Comparison of ENCODE assay signal across 22 cellular contexts in genomic region chr20:64766-65322, GRCh38. TPM values are rescaled to one million over a fixed set of nuclear protein-coding genes. Genes with fewer than 3 reads are reported as not detected.
DNase-seq lines count a peak whose midpoint lies in the region; ATAC-seq, FAIRE-seq and TF ChIP-seq lines count a peak whose summit lies in the region.
"Had no signal": no experiment of that assay in that cellular context is flagged by ENCODE, and none has a peak within 500 bp of the region (broad histone marks: within the 10 kb centered on the region; RNA-seq: fewer than 3 reads in every experiment).

No MANE protein-coding gene starts in this region.

- H3K27ac ChIP-seq in HEK293 (ENCODE audit: extremely low read depth, low read depth, low read length), result no peak overlapping the region
- H3K27ac ChIP-seq in HepG2 (ENCODE audit: extremely low read length, insufficient read depth, low read length), result no peak overlapping the region
- no peak overlapping the region for H3K27ac ChIP-seq in left lung
- H3K27ac ChIP-seq: C4-2B had no signal

- H3K4me1 Mint-ChIP-seq in activated T-helper 17 cell treated with anti-CD3 and anti-CD28 coated beads, Interleukin-2, amount 50 U/mL, for 72 hours, result no peaks in the 10 kb centered on the region
- H3K4me1 Mint-ChIP-seq: H9 had no signal

- no peak overlapping the region for H3K4me2 ChIP-seq in HepG2 (ENCODE audit: low read depth, low read length)

- TF ChIP-seq CTCF in HEK293 (tag by site-specific recombination; IDR thresholded peaks at IDR 0.05) (no peak), HepG2 (CRISPR knock-in tag; IDR thresholded peaks at IDR 0.05) (no peak), left lung (IDR thresholded peaks at IDR 0.05) (no peak)

- no peak for TF ChIP-seq RAD21 in HepG2 (CRISPR knock-in tag; IDR thresholded peaks at IDR 0.05)

- H3K4me3 Mint-ChIP-seq in activated T-helper 17 cell treated with anti-CD3 and anti-CD28 coated beads, Interleukin-2, amount 50 U/mL, for 72 hours, result no peak overlapping the region
- H3K4me3 Mint-ChIP-seq: CD4-positive, alpha-beta T cell; H9 had no signal

- TF ChIP-seq EP300 in HepG2 (IDR thresholded peaks at IDR 0.05; ENCODE audit: low read depth in 2 of 2, low read length in 2 of 2) (no peak), HepG2 (CRISPR knock-in tag; IDR thresholded peaks at IDR 0.05; ENCODE audit: borderline replicate concordance) (no peak)

- DNase-seq in HepG2 (ENCODE audit: low spot score) (no peak), sciatic nerve (ENCODE audit: low spot score) (no peak), retina (no peak), left lung (no peak), NCI-H1092 treated with DMSO at 0.1 percent for 48 hours (lab: John Stamatoyannopoulos, UW) (no peak)
- DNase-seq: AML-193; Caco-2; CD4-positive, alpha-beta T cell; DMS153; DMS79; GDM1; GOT3; H9 had no signal

- in situ Hi-C loops in HepG2 (cut with HindIII; ENCODE audit: extremely low pct_ligation_motif_present, low pct_unique_long_range_greater_than_20kb), result no loop called here

- TF ChIP-seq POLR2A in HepG2 (IDR thresholded peaks at IDR 0.05; ENCODE audit: insufficient read depth in 1 of 2, low read depth in 2 of 2, low read length in 2 of 2), result no peak

- no peak overlapping the region for H3K4me3 ChIP-seq in HEK293 (ENCODE audit: low read depth, low read length)
- no peak overlapping the region for H3K4me3 ChIP-seq in HepG2 (replicated peaks in 1 of 3; ENCODE audit: insufficient read depth in 1 of 3, low read depth in 2 of 3, low read length in 3 of 3)
- no peak overlapping the region for H3K4me3 ChIP-seq in left lung

- H3K9me3 ChIP-seq in HEK293 (ENCODE audit: control insufficient read depth, insufficient read depth, low read depth, low read length) (peaks cover 8% of the 10 kb centered on the region), HepG2 (ENCODE audit: low read length) (peaks cover 68% of the 10 kb centered on the region), left lung (peaks cover 0 to 25% of the 10 kb centered on the region in 2 donors)
- H3K9me3 ChIP-seq: Caco-2 had no signal

- peaks cover 0 to 5% of the 10 kb centered on the region in 2 experiments; a peak in 1 of 5 replicates for H3K27me3 ChIP-seq in HepG2 (ENCODE audit: control insufficient read depth in 1 of 2, insufficient read depth in 2 of 2, low read length in 2 of 2)
- peaks cover 0 to 19% of the 10 kb centered on the region in 2 donors for H3K27me3 ChIP-seq in left lung

- peaks cover 12% of the 10 kb centered on the region for H3K27me3 Mint-ChIP-seq in activated T-helper 17 cell treated with anti-CD3 and anti-CD28 coated beads, Interleukin-2, amount 50 U/mL, for 72 hours

- POLR2A ChIA-PET in HEK293 (lab: Yijun Ruan, JAX) (no interaction called here), HepG2 (lab: Yijun Ruan, JAX) (no interaction called here)

- H2AFZ ChIP-seq in HepG2 (ENCODE audit: low read length), result no peak overlapping the region

- no TSS peak for BruUV-seq in HepG2 (replicated peaks; lab: Mats Ljungman, UMichigan)

- ATAC-seq in GM18907 (IDR thresholded peaks at IDR 0.05; ENCODE audit: unreplicated experiment) (peak; percentile 49), HepG2 (no peak), sciatic nerve (peak; percentile 50), left lung (no peak)
- no peak for ATAC-seq in activated T-helper 17 cell treated with anti-CD3 and anti-CD28 coated beads, Interleukin-2, amount 50 U/mL, for 72 hours (replicated peaks)

- no peaks in the 10 kb centered on the region; a peak in 1 of 3 replicates for H3K36me3 ChIP-seq in HEK293 (ENCODE audit: control insufficient read depth in 2 of 2, insufficient read depth in 1 of 2, low read length in 2 of 2)
- H3K36me3 ChIP-seq in HepG2 (replicated peaks in 1 of 2; ENCODE audit: control insufficient read depth in 1 of 2, insufficient read depth in 2 of 2, low read length in 2 of 2), result no peaks in the 10 kb centered on the region
- no peaks in the 10 kb centered on the region for H3K36me3 ChIP-seq in left lung

- WGBS in HepG2 (ENCODE audit: low lambda C conversion rate), result 11% methylated on average over 2 of the region's 2 CpGs

- no peaks in the 10 kb centered on the region for H3K79me2 ChIP-seq in HepG2 (ENCODE audit: insufficient read depth, low read length)

- CTCF ChIA-PET in HEK293 (lab: Yijun Ruan, JAX), result no interaction called here
- CTCF ChIA-PET in HepG2 (lab: Yijun Ruan, JAX; ENCODE audit: low intra/inter-chr PET ratio, low total read pairs), result no interaction called here

- FAIRE-seq in HepG2 (lab: Jason Lieb, UNC), result no peak
- FAIRE-seq: A204.1, D721Med, GM12892 had no signal

- H3K36me3 Mint-ChIP-seq in activated T-helper 17 cell treated with anti-CD3 and anti-CD28 coated beads, Interleukin-2, amount 50 U/mL, for 72 hours (ENCODE audit: low read depth), result no peaks in the 10 kb centered on the region

- no peaks in the 10 kb centered on the region for H3K9me3 Mint-ChIP-seq in activated T-helper 17 cell treated with anti-CD3 and anti-CD28 coated beads, Interleukin-2, amount 50 U/mL, for 72 hours
- H3K9me3 Mint-ChIP-seq: CD4-positive, alpha-beta T cell had no signal

- H3K9ac ChIP-seq in HepG2 (ENCODE audit: insufficient read depth, low read depth, low read length), result no peak overlapping the region

- H3K27ac Mint-ChIP-seq in activated T-helper 17 cell treated with anti-CD3 and anti-CD28 coated beads, Interleukin-2, amount 50 U/mL, for 72 hours, result no peak overlapping the region
- H3K27ac Mint-ChIP-seq: CD4-positive, alpha-beta T cell; H9 had no signal

- intact Hi-C loops in HepG2 (cut with micrococcal nuclease; ENCODE audit: unreplicated experiment), result no loop called here
- intact Hi-C loops in sciatic nerve (cut with DNase I), result no loop called here
- intact Hi-C loops in left lung (cut with DNase I), result no loop called here

- H3K4me1 ChIP-seq in HEK293 (ENCODE audit: control insufficient read depth, insufficient read depth, low read length), result no peaks in the 10 kb centered on the region
- no peaks in the 10 kb centered on the region for H3K4me1 ChIP-seq in HepG2 (ENCODE audit: insufficient read depth, low read length)
- H3K4me1 ChIP-seq in left lung, result no peaks in the 10 kb centered on the region
- H3K4me1 ChIP-seq: Caco-2 had no signal

- no peaks in the 10 kb centered on the region for H4K20me1 ChIP-seq in HepG2 (ENCODE audit: insufficient read depth, low read length)

TF ChIP-seq in HEK293, 187 proteins besides CTCF, POLR2A, EP300 and RAD21 (continues in another document):
- TF ChIP-seq ZNF311 (tag by site-specific recombination; IDR thresholded peaks at IDR 0.05; ENCODE audit: borderline replicate concordance), result no peak
- TF ChIP-seq ZNF785 (tag by site-specific recombination; IDR thresholded peaks at IDR 0.05), result peak; percentile 39; the same call in 1 of the 2 replicates
- 0 out of 2 replicates have a peak, but pooled peaks have one; percentile 57 for TF ChIP-seq ZNF530 (tag by site-specific recombination; IDR thresholded peaks at IDR 0.05; ENCODE audit: low read depth)

TF ChIP-seq in HepG2, 621 proteins besides CTCF, POLR2A, EP300 and RAD21 (continues in another document):
- TF ChIP-seq ATF7 (IDR thresholded peaks at IDR 0.05) (peak; percentile 10; the same call in 1 of the 2 replicates), ATF7 (CRISPR knock-in tag; IDR thresholded peaks at IDR 0.05) (no peak), ZFP41 (CRISPR knock-in tag; IDR thresholded peaks at IDR 0.05; ENCODE audit: borderline replicate concordance) (no peak), PHB2 (IDR thresholded peaks at IDR 0.05; ENCODE audit: partially characterized antibody) (peak; percentile 93), MAFG (CRISPR knock-in tag; IDR thresholded peaks at IDR 0.05) (no peak), RAD51 (IDR thresholded peaks at IDR 0.05; ENCODE audit: borderline replicate concordance) (peak; percentile 40), ZFP91 (CRISPR knock-in tag; IDR thresholded peaks at IDR 0.05; ENCODE audit: borderline replicate concordance) (no peak), ZNF446 (CRISPR knock-in tag; IDR thresholded peaks at IDR 0.05) (no peak), KLF16 (CRISPR knock-in tag; IDR thresholded peaks at IDR 0.05) (no peak)

RNA-seq across cellular contexts. Expression of gene DEFB125, which starts 22.6 kb away (rescaled TPM):
- not detected in 2 replicates for total RNA-seq in HepG2 (2016; rRNA removed; fragmentation: Illumina TruSeq; extraction: Trizol)
- not detected in 2 replicates for total RNA-seq in HepG2 (2016; cell fraction: cytosol; rRNA removed; fragmentation: Illumina TruSeq; extraction: Trizol; ENCODE audit: low read depth)
- not detected in 2 replicates for total RNA-seq in HepG2 (2016; cell fraction: insoluble cytoplasmic fraction; rRNA removed; fragmentation: Illumina TruSeq; extraction: Trizol)
- total RNA-seq in HepG2 (2016; cell fraction: membrane; rRNA removed; fragmentation: Illumina TruSeq; extraction: Trizol), result not detected in 2 replicates
- not detected in 2 replicates for total RNA-seq in HepG2 (2016; cell fraction: nucleus; rRNA removed; fragmentation: Illumina TruSeq; extraction: Trizol)
- not detected in 2 replicates for polyA plus RNA-seq in HepG2 (2011; rRNA removed)
- not detected in 2 replicates for polyA plus RNA-seq in HepG2 (2011; cell fraction: cytosol; rRNA removed)
- polyA plus RNA-seq in HepG2 (2011; cell fraction: nucleus; rRNA removed), result not detected in 2 replicates
- not detected in 2 replicates for polyA plus RNA-seq in HepG2 (2012)
- polyA plus RNA-seq in HepG2 (2016; cell fraction: cytosol; fragmentation: Illumina TruSeq; extraction: Trizol; ENCODE audit: low read depth), result not detected in 2 replicates
- polyA plus RNA-seq in HepG2 (2016; cell fraction: insoluble cytoplasmic fraction; fragmentation: Illumina TruSeq; extraction: Trizol; ENCODE audit: low read depth), result not detected in 2 replicates
- not detected in 2 replicates for polyA plus RNA-seq in HepG2 (2016; cell fraction: membrane; fragmentation: Illumina TruSeq; extraction: Trizol; ENCODE audit: low read depth)
- polyA plus RNA-seq in HepG2 (2016; cell fraction: nucleus; fragmentation: Illumina TruSeq; extraction: Trizol; ENCODE audit: insufficient read depth, low read depth), result not detected in 2 replicates
- polyA minus RNA-seq in HepG2 (2011; rRNA and poly(A)+ RNA removed; ENCODE audit: low replicate concordance), result not detected in 2 replicates
- polyA minus RNA-seq in HepG2 (2011; cell fraction: cytosol; rRNA and poly(A)+ RNA removed), result not detected in 2 replicates
- polyA minus RNA-seq in HepG2 (2011; cell fraction: nucleus; rRNA and poly(A)+ RNA removed), result not detected in 2 replicates
- not detected for total RNA-seq in sciatic nerve
- total RNA-seq in activated T-helper 17 cell treated with anti-CD3 and anti-CD28 coated beads, Interleukin-2, amount 50 U/mL, for 72 hours, result not detected
- not detected for total RNA-seq in left lung
- total RNA-seq: Caco-2; CD4-positive, alpha-beta T cell; Daoy; H9 had no signal
- polyA plus RNA-seq: BJ had no signal

Comparison
In these comparisons a context has a peak if more than half of its experiments do, and no peak if none do; other contexts are left out.
1. ATAC-seq: peak in GM18907 (single experiment) and sciatic nerve (single experiment); none in HepG2 (single experiment), activated T-helper 17 cell treated with anti-CD3 and anti-CD28 coated beads, Interleukin-2, amount 50 U/mL, for 72 hours (single experiment) and left lung (single experiment).